ENCODE assay signal across 15 cellular contexts in the genomic region with DNA sequence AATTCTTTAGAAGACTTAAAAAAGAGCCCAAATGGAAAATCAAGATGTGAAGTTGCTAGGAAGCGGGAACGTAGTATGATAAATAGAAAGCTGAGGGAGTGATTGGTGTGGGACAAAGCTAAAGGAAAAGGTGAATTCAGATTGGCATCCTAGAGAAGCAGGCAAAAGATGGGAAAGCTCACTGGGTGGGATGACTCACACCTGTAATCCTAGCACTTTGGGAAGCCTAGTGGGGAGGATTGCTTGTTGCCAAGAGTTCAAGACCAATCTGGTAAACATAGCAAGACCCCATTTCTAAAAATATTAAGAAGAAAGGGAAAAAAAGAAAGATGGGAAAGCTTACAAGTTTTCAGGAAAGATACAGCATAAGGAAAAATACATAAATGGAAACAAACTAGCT. TPM values are rescaled to one million over a fixed set of nuclear protein-coding genes. Genes with fewer than 3 reads are reported as not detected.
DNase-seq lines count a peak whose midpoint lies in the region; ATAC-seq, FAIRE-seq and TF ChIP-seq lines count a peak whose summit lies in the region.
"Had no signal": no experiment of that assay in that cellular context is flagged by ENCODE, and none has a peak within 500 bp of the region (broad histone marks: within the 10 kb centered on the region; RNA-seq: fewer than 3 reads in every experiment).

No MANE protein-coding gene starts in this region.

- H3K4me3 Mint-ChIP-seq in activated T-cell treated with anti-CD3 and anti-CD28 coated beads, Interleukin-2, amount 50 U/mL, for 72 hours = peak overlapping the region; percentile 49 to 73

- peaks cover 40% of the 10 kb centered on the region for H3K4me1 Mint-ChIP-seq in activated T-cell treated with anti-CD3 and anti-CD28 coated beads, Interleukin-2, amount 50 U/mL, for 72 hours (ENCODE audit: low read depth)

- H3K27me3 ChIP-seq in mammary epithelial cell (ENCODE audit: insufficient read depth, low read length) = no peaks in the 10 kb centered on the region
- no peaks in the 10 kb centered on the region for H3K27me3 ChIP-seq in skeletal muscle satellite cell (ENCODE audit: control insufficient read depth, insufficient read depth, low read length)
- H3K27me3 ChIP-seq: vagina had no signal

- H3K27me3 Mint-ChIP-seq in activated T-cell treated with anti-CD3 and anti-CD28 coated beads, Interleukin-2, amount 50 U/mL, for 72 hours (ENCODE audit: low read depth) = no peaks in the 10 kb centered on the region

- H3K4me2 ChIP-seq in OCI-LY7 (ENCODE audit: low read length) (peak overlapping the region; percentile 78; the same call in 1 of the 2 replicates), mammary epithelial cell (ENCODE audit: insufficient read depth, low read depth, low read length) (no peak overlapping the region), skeletal muscle satellite cell (ENCODE audit: low read length) (peak overlapping the region; percentile 5)

- CTCF ChIA-PET in OCI-LY7 (lab: Charles Lee; ENCODE audit: unreplicated experiment) = no interaction called here
- CTCF ChIA-PET in mammary epithelial cell (lab: Charles Lee; ENCODE audit: low non-redundant PET) = no interaction called here

- BruUV-seq in OCI-LY7 (replicated peaks; lab: Mats Ljungman, UMichigan) = TSS peak; percentile 50
- BruUV-seq in mammary epithelial cell (replicated peaks; lab: Mats Ljungman, UMichigan) = TSS peak; percentile 9

- H3K9me3 ChIP-seq in OCI-LY7 (ENCODE audit: low read length) = no peaks in the 10 kb centered on the region
- no peaks in the 10 kb centered on the region for H3K9me3 ChIP-seq in mammary epithelial cell (replicated peaks; ENCODE audit: insufficient read depth, low read length)
- no peaks in the 10 kb centered on the region for H3K9me3 ChIP-seq in skeletal muscle satellite cell (replicated peaks; ENCODE audit: low read length)
- H3K9me3 ChIP-seq: vagina had no signal

- 100% methylated on average over 2 of the region's 2 CpGs for WGBS in mammary epithelial cell (ENCODE audit: low coverage, missing lambda C conversion rate)

- no peaks in the 10 kb centered on the region for H3K9me2 ChIP-seq in OCI-LY7 (ENCODE audit: insufficient read depth, low read length)

- H3K36me3 ChIP-seq in OCI-LY7 (ENCODE audit: insufficient read depth, low read length) (peaks cover 51% of the 10 kb centered on the region), mammary epithelial cell (ENCODE audit: insufficient read depth, low read length) (peaks cover 17% of the 10 kb centered on the region), skeletal muscle satellite cell (ENCODE audit: insufficient read depth, low read length) (peaks cover 17% of the 10 kb centered on the region)

- in situ Hi-C loops in mammary epithelial cell (cut with MboI; ENCODE audit: low sequenced_read_pairs in 2 of 2) = no loop called here

- H3K79me2 ChIP-seq in OCI-LY7 (ENCODE audit: insufficient read depth, low read depth, low read length) (peaks cover 23% of the 10 kb centered on the region), mammary epithelial cell (ENCODE audit: insufficient read depth, low read length) (peaks cover 57% of the 10 kb centered on the region)

- no peak for FAIRE-seq in urothelium cell line (lab: Jason Lieb, UNC)
- FAIRE-seq: H54, HTR-8/SVneo had no signal

- dilution Hi-C loops in mammary epithelial cell (cut with HindIII; ENCODE audit: low sequenced_read_pairs) = no loop called here

- H3K27ac ChIP-seq in OCI-LY7 (ENCODE audit: low read depth, low read length, poor library complexity, severe bottlenecking) = no peak overlapping the region
- no peak overlapping the region for H3K27ac ChIP-seq in mammary epithelial cell (ENCODE audit: insufficient read depth, low read depth, low read length)
- H3K27ac ChIP-seq: vagina had no signal

- H4K20me1 ChIP-seq in OCI-LY7 (ENCODE audit: insufficient read depth, low read length) = no peaks in the 10 kb centered on the region
- H4K20me1 ChIP-seq in mammary epithelial cell (ENCODE audit: insufficient read depth, low read length) = no peaks in the 10 kb centered on the region

- intact Hi-C loops in OCI-LY7 (cut with micrococcal nuclease; ENCODE audit: unreplicated experiment) = no loop called here
- intact Hi-C loops in mammary epithelial cell (cut with micrococcal nuclease) = no loop called here

- no peak overlapping the region for H3K9ac ChIP-seq in mammary epithelial cell (ENCODE audit: insufficient read depth, low read length)
- H3K9ac ChIP-seq in skeletal muscle satellite cell (ENCODE audit: low read depth, low read length) = no peak overlapping the region

- H3K4me3 ChIP-seq in OCI-LY7 (ENCODE audit: low read depth, low read length, poor library complexity, severe bottlenecking) (no peak overlapping the region), mammary epithelial cell (replicated peaks in 1 of 3; ENCODE audit: insufficient read depth in 1 of 3, low read depth in 2 of 3, low read length in 3 of 3) (no peak overlapping the region), skeletal muscle satellite cell (ENCODE audit: low read length) (no peak overlapping the region)
- H3K4me3 ChIP-seq: vagina had no signal

- H3K9me3 Mint-ChIP-seq in activated T-cell treated with anti-CD3 and anti-CD28 coated beads, Interleukin-2, amount 50 U/mL, for 72 hours = no peaks in the 10 kb centered on the region

- DNase-seq in activated T-cell treated with anti-CD3 and anti-CD28 coated beads, Interleukin-2, amount 50 U/mL, for 72 hours = no peak
- no peak for DNase-seq in activated T-cell treated with anti-CD3 and anti-CD28 coated beads, Interleukin-2, amount 50 U/mL, for 48 hours
- no peak for DNase-seq in OCI-LY7 (ENCODE audit: low spot score)
- DNase-seq in mammary epithelial cell = no peak
- no peak for DNase-seq in ecto neural progenitor cell (ENCODE audit: low spot score)
- no peak for DNase-seq in urothelium cell line (ENCODE audit: low spot score)
- no peak for DNase-seq in midbrain (lab: John Stamatoyannopoulos, UW)
- DNase-seq: activated effector memory CD4-positive, alpha-beta T cell treated with Interleukin-2 at 50 U/mL for 16 hours; DMS79 treated with DMSO at 0.1 percent for 48 hours; NCI-H1694 treated with DMSO at 0.1 percent for 48 hours; posterior cingulate gyrus had no signal

- POLR2A ChIA-PET in OCI-LY7 (lab: Charles Lee) = interaction anchor here (1.0 kb wide), 1 partner anchor 68 kb away, joined by 3 read pairs; no protein-coding TSS in a partner anchor

- no peak for TF ChIP-seq CTCF in OCI-LY7 (conservative IDR thresholded peaks at IDR 0.05; ENCODE audit: low read length)
- TF ChIP-seq CTCF in mammary epithelial cell (conservative IDR thresholded peaks at IDR 0.05 in 1 of 2, IDR thresholded peaks at IDR 0.05 in 1 of 2; ENCODE audit: extremely low read depth in 1 of 2, insufficient read depth in 1 of 2, low read depth in 1 of 2, low read length in 2 of 2) = no peak

- H2AFZ ChIP-seq in OCI-LY7 (ENCODE audit: low read length) (no peak overlapping the region), mammary epithelial cell (ENCODE audit: low read depth, low read length) (no peak overlapping the region)

- H3K27ac Mint-ChIP-seq in activated T-cell treated with anti-CD3 and anti-CD28 coated beads, Interleukin-2, amount 50 U/mL, for 72 hours = peak overlapping the region; percentile 77

- no peak for ATAC-seq in activated T-cell treated with anti-CD3 and anti-CD28 coated beads, Interleukin-2, amount 50 U/mL, for 72 hours (replicated peaks in 1 of 2)

- H3K4me1 ChIP-seq in OCI-LY7 (ENCODE audit: insufficient read depth, low read length, poor library complexity, severe bottlenecking) (peaks cover 21% of the 10 kb centered on the region), mammary epithelial cell (ENCODE audit: insufficient read depth, low read length) (peaks cover 4% of the 10 kb centered on the region), skeletal muscle satellite cell (ENCODE audit: control insufficient read depth, insufficient read depth, low read length) (peaks cover 9% of the 10 kb centered on the region)

- peaks cover 4 to 25% of the 10 kb centered on the region in 2 donors for H3K36me3 Mint-ChIP-seq in activated T-cell treated with anti-CD3 and anti-CD28 coated beads, Interleukin-2, amount 50 U/mL, for 72 hours (ENCODE audit: insufficient read depth in 2 of 2)

RNA-seq across cellular contexts. Expression of a gene that starts 1.8 kb away (rescaled TPM):
- 10 to 100 TPM; 74.8 to 84.2 TPM for total RNA-seq in activated T-cell treated with anti-CD3 and anti-CD28 coated beads, Interleukin-2, amount 50 U/mL, for 72 hours
- total RNA-seq in OCI-LY7 (2014; rRNA removed; shearing (Covaris generic)) = 64.8 and 80.0 TPM in 2 replicates
- total RNA-seq in OCI-LY7 (2022) (74.2 and 75.5 TPM in 2 replicates), mammary epithelial cell (10 to 100 TPM; 27.3 to 84.8 TPM)
- 77.6 TPM for polyA plus RNA-seq in mammary epithelial cell
- polyA minus RNA-seq in mammary epithelial cell = 10.7 TPM
- total RNA-seq in skeletal muscle satellite cell (2012; rRNA removed) = 42.3 and 46.7 TPM in 2 replicates

RNA-seq across cellular contexts. Expression of a gene that starts 13.1 kb away (rescaled TPM):
- 1 to 10 TPM; 1.6 to 2.4 TPM for total RNA-seq in activated T-cell treated with anti-CD3 and anti-CD28 coated beads, Interleukin-2, amount 50 U/mL, for 72 hours
- not detected in 2 replicates for total RNA-seq in OCI-LY7 (2014; rRNA removed; shearing (Covaris generic))
- total RNA-seq in OCI-LY7 (2022) = 0.63 and 0.68 TPM in 2 replicates
- 10 to 100 TPM in 1 of 2 donors, 1 to 10 TPM in 1; 8.1 to 13.2 TPM for total RNA-seq in mammary epithelial cell
- polyA plus RNA-seq in mammary epithelial cell = 10.2 TPM
- polyA minus RNA-seq in mammary epithelial cell = 6.2 TPM
- 1.3 and 4.8 TPM in 2 replicates for total RNA-seq in skeletal muscle satellite cell (2012; rRNA removed)

RNA-seq across cellular contexts. Expression of a gene that starts 22.9 kb away (rescaled TPM):
- total RNA-seq in activated T-cell treated with anti-CD3 and anti-CD28 coated beads, Interleukin-2, amount 50 U/mL, for 72 hours = 1 to 10 TPM; 1.9 to 2.8 TPM
- 0.44 TPM in 1 of 2 replicates, not detected in the other for total RNA-seq in OCI-LY7 (2014; rRNA removed; shearing (Covaris generic))
- total RNA-seq in OCI-LY7 (2022) (0.61 and 1.5 TPM in 2 replicates), mammary epithelial cell (1 to 10 TPM; 1.3 to 2.3 TPM)
- 0.76 TPM for polyA plus RNA-seq in mammary epithelial cell
- polyA minus RNA-seq in mammary epithelial cell = not detected
- 7.9 and 10.7 TPM in 2 replicates for total RNA-seq in skeletal muscle satellite cell (2012; rRNA removed)

RNA-seq across cellular contexts. Expression of a gene that starts 25.9 kb away (rescaled TPM):
- 10 to 100 TPM; 83.9 to 88.5 TPM for total RNA-seq in activated T-cell treated with anti-CD3 and anti-CD28 coated beads, Interleukin-2, amount 50 U/mL, for 72 hours
- 46.6 and 49.2 TPM in 2 replicates for total RNA-seq in OCI-LY7 (2014; rRNA removed; shearing (Covaris generic))
- total RNA-seq in OCI-LY7 (2022) (77.7 and 77.8 TPM in 2 replicates), mammary epithelial cell (10 to 100 TPM; 29.0 to 52.3 TPM)
- polyA plus RNA-seq in mammary epithelial cell = 17.1 TPM
- polyA minus RNA-seq in mammary epithelial cell = 36.1 TPM
- total RNA-seq in skeletal muscle satellite cell (2012; rRNA removed) = 33.9 and 37.8 TPM in 2 replicates

RNA-seq across cellular contexts. Expression of a gene that starts 26.7 kb away (rescaled TPM):
- total RNA-seq in activated T-cell treated with anti-CD3 and anti-CD28 coated beads, Interleukin-2, amount 50 U/mL, for 72 hours = 100 to 1,000 TPM; 128 to 129 TPM
- 83.3 and 113 TPM in 2 replicates for total RNA-seq in OCI-LY7 (2014; rRNA removed; shearing (Covaris generic))
- total RNA-seq in OCI-LY7 (2022) (122 and 124 TPM in 2 replicates), mammary epithelial cell (100 to 1,000 TPM; 113 to 119 TPM)
- polyA plus RNA-seq in mammary epithelial cell = 131 TPM
- polyA minus RNA-seq in mammary epithelial cell = 141 TPM
- 82.6 and 85.0 TPM in 2 replicates for total RNA-seq in skeletal muscle satellite cell (2012; rRNA removed)
